18 cellular contexts compared by ENCODE assay signal in the genomic region with DNA sequence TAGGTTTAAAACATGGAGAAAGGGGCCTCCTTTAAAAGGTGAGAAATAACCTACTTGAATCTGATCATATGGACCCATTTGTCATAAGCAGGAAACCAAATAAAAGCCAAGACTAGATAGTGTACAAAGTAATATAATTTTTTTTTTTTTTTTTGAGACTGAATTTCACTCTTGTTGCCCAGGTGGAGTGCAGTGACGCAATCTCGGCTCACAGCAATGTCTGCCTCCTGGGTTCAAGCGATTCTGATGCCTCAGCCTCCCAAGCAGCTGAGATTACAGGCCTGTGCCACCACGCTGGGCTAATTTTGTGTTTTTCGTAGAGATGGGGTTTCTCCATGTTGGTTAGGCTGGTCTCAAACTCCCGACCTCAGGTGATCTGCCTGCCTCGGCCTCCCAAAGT.
DNase-seq lines count a peak whose midpoint lies in the region; ATAC-seq and TF ChIP-seq lines count a peak whose summit lies in the region.
"Had no signal": no experiment of that assay in that cellular context is flagged by ENCODE, and none has a peak within 500 bp of the region (broad histone marks: within the 10 kb centered on the region; RNA-seq: fewer than 3 reads in every experiment).

No MANE protein-coding gene starts in this region.

- CTCF ChIA-PET in A673 (lab: Charles Lee): no interaction called here

- H3K27ac Mint-ChIP-seq in effector memory CD8-positive, alpha-beta T cell: no peak overlapping the region
- H3K27ac Mint-ChIP-seq: CD8-positive, alpha-beta T cell; GM23338 had no signal

- BruUV-seq in A673 (replicated peaks; lab: Mats Ljungman, UMichigan): no TSS peak

- no peak overlapping the region for H3K4me3 ChIP-seq in A673 (ENCODE audit: low read depth, low read length, poor library complexity, severe bottlenecking)
- H3K4me3 ChIP-seq in SK-N-MC: peak overlapping the region; percentile 22; the same call in 1 of the 2 replicates
- no peak overlapping the region for H3K4me3 ChIP-seq in esophagus (ENCODE audit: low read depth in 1 of 2, low read length in 2 of 2)
- no peak overlapping the region for H3K4me3 ChIP-seq in gastrocnemius medialis
- H3K4me3 ChIP-seq: A549; BLaER1 treated with 17β-estradiol and CSF1 and Interleukin-3, amounts not matched to agents 10 nM and 100 nM; GM23338 had no signal

- H3K27me3 Mint-ChIP-seq in effector memory CD8-positive, alpha-beta T cell: peaks cover 5 to 13% of the 10 kb centered on the region in 2 donors

- H3K4me1 ChIP-seq in A673 (ENCODE audit: insufficient read depth, low read length, poor library complexity, severe bottlenecking) (peaks cover 31% of the 10 kb centered on the region), esophagus (ENCODE audit: control insufficient read depth in 2 of 2, insufficient read depth in 2 of 2, low read length in 1 of 2) (peaks cover 3 to 5% of the 10 kb centered on the region in 2 donors), gastrocnemius medialis (peaks cover 7 to 15% of the 10 kb centered on the region in 2 donors)

- H3K4me3 Mint-ChIP-seq in effector memory CD8-positive, alpha-beta T cell: no peak overlapping the region
- H3K4me3 Mint-ChIP-seq: CD8-positive, alpha-beta T cell; GM23338 had no signal

- TF ChIP-seq CTCF in A673 (conservative IDR thresholded peaks at IDR 0.05; ENCODE audit: low read depth, low read length): no peak
- no peak for TF ChIP-seq CTCF in gastrocnemius medialis (IDR thresholded peaks at IDR 0.05 in 4 of 5, conservative IDR thresholded peaks at IDR 0.05 in 1 of 5)

- H3K36me3 ChIP-seq in A673 (ENCODE audit: insufficient read depth, low read length, poor library complexity, severe bottlenecking): no peaks in the 10 kb centered on the region
- H3K36me3 ChIP-seq in SK-N-MC (ENCODE audit: insufficient read depth, low read length): no peaks in the 10 kb centered on the region
- H3K36me3 ChIP-seq in esophagus (ENCODE audit: control insufficient read depth in 2 of 2, insufficient read depth in 2 of 2, low read length in 1 of 2): peaks cover 0 to 2% of the 10 kb centered on the region in 2 donors
- no peaks in the 10 kb centered on the region for H3K36me3 ChIP-seq in gastrocnemius medialis
- H3K36me3 ChIP-seq: BLaER1 treated with 17β-estradiol and CSF1 and Interleukin-3, amounts not matched to agents 10 nM and 100 nM had no signal

- ATAC-seq in gastrocnemius medialis: no peak
- ATAC-seq in effector memory CD8-positive, alpha-beta T cell (replicated peaks): no peak
- ATAC-seq: A549; CD8-positive, alpha-beta T cell; GM23338; HCT116 had no signal

- no peaks in the 10 kb centered on the region for H3K4me1 Mint-ChIP-seq in effector memory CD8-positive, alpha-beta T cell (ENCODE audit: low read depth in 2 of 2)

- H3K36me3 Mint-ChIP-seq in effector memory CD8-positive, alpha-beta T cell (ENCODE audit: insufficient read depth): no peaks in the 10 kb centered on the region
- H3K36me3 Mint-ChIP-seq: CD8-positive, alpha-beta T cell had no signal

- H3K9me3 Mint-ChIP-seq in effector memory CD8-positive, alpha-beta T cell: no peaks in the 10 kb centered on the region
- H3K9me3 Mint-ChIP-seq: CD8-positive, alpha-beta T cell; GM23338 had no signal

- no peak overlapping the region for H3K9ac ChIP-seq in SK-N-MC (ENCODE audit: insufficient read length)
- H3K9ac ChIP-seq: BLaER1 treated with 17β-estradiol and CSF1 and Interleukin-3, amounts not matched to agents 10 nM and 100 nM; KMS-11 had no signal

- no peak for TF ChIP-seq POLR2A in gastrocnemius medialis (IDR thresholded peaks at IDR 0.05)

- H3K27me3 ChIP-seq in A673 (replicated peaks; ENCODE audit: insufficient read depth, low read depth, low read length, poor library complexity) (no peaks in the 10 kb centered on the region), esophagus (ENCODE audit: control insufficient read depth in 1 of 2, insufficient read depth in 2 of 2, low read length in 2 of 2) (no peaks in the 10 kb centered on the region), gastrocnemius medialis (no peaks in the 10 kb centered on the region)
- H3K27me3 ChIP-seq: BLaER1 treated with 17β-estradiol and CSF1 and Interleukin-3, amounts not matched to agents 10 nM and 100 nM had no signal

- 88 to 89% methylated on average over 7 of the region's 7 CpGs for WGBS in esophagus, 2 donors

- intact Hi-C loops in A673 (cut with micrococcal nuclease; ENCODE audit: unreplicated experiment): no loop called here
- intact Hi-C loops in gastrocnemius medialis (cut with DNase I; ENCODE audit: low total_unique reads): no loop called here

- H3K27ac ChIP-seq in A673 (ENCODE audit: low read depth, low read length, poor library complexity, severe bottlenecking) (peak overlapping the region; percentile 5), SK-N-MC (peak overlapping the region; percentile 62; the same call in 1 of the 2 replicates), esophagus (ENCODE audit: low read depth in 2 of 2, low read length in 1 of 2) (peak overlapping the region; percentile 38 to 48), gastrocnemius medialis (peak overlapping the region in 3 of 4 donors; percentile 49 to 65 (median 53))
- H3K27ac ChIP-seq: A549; BLaER1 treated with 17β-estradiol and CSF1 and Interleukin-3, amounts not matched to agents 10 nM and 100 nM; KMS-11 had no signal

- no peaks in the 10 kb centered on the region for H3K9me3 ChIP-seq in A673 (ENCODE audit: low read depth, low read length, poor library complexity, severe bottlenecking)
- H3K9me3 ChIP-seq in SK-N-MC (ENCODE audit: low read depth, low read length): no peaks in the 10 kb centered on the region
- no peaks in the 10 kb centered on the region for H3K9me3 ChIP-seq in esophagus (ENCODE audit: control insufficient read depth in 2 of 2, insufficient read depth in 1 of 2, low read depth in 1 of 2, low read length in 1 of 2)
- H3K9me3 ChIP-seq in gastrocnemius medialis: no peaks in the 10 kb centered on the region
- H3K9me3 ChIP-seq: A549 had no signal

- DNase-seq in A673 (ENCODE audit: low spot score): no peak
- no peak for DNase-seq in SK-N-MC (ENCODE audit: low read depth, low spot score)
- no peak for DNase-seq in gastrocnemius medialis
- no peak for DNase-seq in effector memory CD8-positive, alpha-beta T cell
- DNase-seq in NCI-H1105 treated with DMSO at 0.1 percent for 48 hours (lab: John Stamatoyannopoulos, UW): no peak
- no peak for DNase-seq in putamen (ENCODE audit: low spot score)
- DNase-seq: Calu3; CD8-positive, alpha-beta T cell; GF-D8; NCI-H1417 treated with DMSO at 0.1 percent for 48 hours; NCI-H1930; NCI-H526 had no signal

- POLR2A ChIA-PET in A673 (lab: Charles Lee; ENCODE audit: low non-redundant PET): no interaction called here

- in situ Hi-C loops in gastrocnemius medialis (cut with MboI; ENCODE audit: low sequenced_read_pairs in 4 of 4): no loop called here

Comparison
In these comparisons a context has a peak if more than half of its experiments do, and no peak if none do; other contexts are left out.
1. H3K27ac ChIP-seq: peak in every context shown above with its lines; median percentile 62 in SK-N-MC; 53 in gastrocnemius medialis; 43 in esophagus; 5 in A673.